ENCODE assay signal across 8 cellular contexts in genomic region chr4:56575820-56576429, GRCh38.
DNase-seq lines count a peak whose midpoint lies in the region; ATAC-seq and TF ChIP-seq lines count a peak whose summit lies in the region.

No MANE protein-coding gene starts in this region.

- no peak overlapping the region for H4K5ac ChIP-seq in mesendoderm (ENCODE audit: low read length)

- no peaks in the 10 kb centered on the region for H3K79me1 ChIP-seq in mesendoderm (ENCODE audit: low read length)

- H3K23ac ChIP-seq in mesendoderm (ENCODE audit: low read length): no peak overlapping the region

- no peaks in the 10 kb centered on the region for H4K20me1 ChIP-seq in MM.1S (ENCODE audit: insufficient read depth, low read length)

- no peaks in the 10 kb centered on the region for H3K9me3 ChIP-seq in MM.1S (replicated peaks; ENCODE audit: insufficient read depth, low read length)

- H2BK120ac ChIP-seq in mesendoderm (ENCODE audit: low read depth, low read length): no peak overlapping the region

- no peak overlapping the region for H2AK5ac ChIP-seq in mesendoderm (ENCODE audit: low read length)

- H3K4me1 ChIP-seq in MM.1S (ENCODE audit: low read length): no peaks in the 10 kb centered on the region
- no peaks in the 10 kb centered on the region for H3K4me1 ChIP-seq in mesendoderm (ENCODE audit: control insufficient read depth, low read depth, low read length)

- H3K9ac ChIP-seq in MM.1S (ENCODE audit: low read length) (no peak overlapping the region), mesendoderm (ENCODE audit: low read length) (no peak overlapping the region)

- no peak overlapping the region for H2BK15ac ChIP-seq in mesendoderm (replicated peaks; ENCODE audit: low read depth)

- H3K56ac ChIP-seq in mesendoderm (ENCODE audit: low read length): no peak overlapping the region

- no peak for ATAC-seq in HG03139 (IDR thresholded peaks at IDR 0.05; ENCODE audit: unreplicated experiment)
- no peak for ATAC-seq in GM18505 (IDR thresholded peaks at IDR 0.05; ENCODE audit: unreplicated experiment)

- H3K79me2 ChIP-seq in MM.1S (ENCODE audit: low read length): no peaks in the 10 kb centered on the region
- H3K79me2 ChIP-seq in mesendoderm (ENCODE audit: control insufficient read depth, insufficient read depth, low read length): no peaks in the 10 kb centered on the region

- no peak for TF ChIP-seq POLR2A in GM18505 (IDR thresholded peaks at IDR 0.05; ENCODE audit: borderline replicate concordance, extremely low read depth, insufficient read depth, insufficient read length)

- WGBS in mesendoderm (ENCODE audit: extremely low coverage, insufficient coverage, low lambda C conversion rate): no CpG with 5 or more reads among the region's 1 CpG

- no peak overlapping the region for H4K8ac ChIP-seq in mesendoderm (ENCODE audit: low read depth, low read length)

- no peak overlapping the region for H2AFZ ChIP-seq in MM.1S (ENCODE audit: low read length)

- no peak overlapping the region for H3K4ac ChIP-seq in mesendoderm (ENCODE audit: low read depth, low read length)

- peak; percentile 47 for TF ChIP-seq CTCF in MM.1S (IDR thresholded peaks at IDR 0.05; ENCODE audit: low read length)
- TF ChIP-seq CTCF in cardiac fibroblast (IDR thresholded peaks at IDR 0.05; ENCODE audit: low read depth, low read length): peak; percentile 49

- no peaks in the 10 kb centered on the region for H3K36me3 ChIP-seq in MM.1S (replicated peaks; ENCODE audit: insufficient read depth, low read length)
- H3K36me3 ChIP-seq in mesendoderm (ENCODE audit: control insufficient read depth, insufficient read depth, low read length): no peaks in the 10 kb centered on the region

- no peak overlapping the region for H2BK5ac ChIP-seq in mesendoderm (ENCODE audit: low read length)

- no peaks in the 10 kb centered on the region for H3K9me2 ChIP-seq in MM.1S (replicated peaks; ENCODE audit: insufficient read depth, low read length)

- H3K27ac ChIP-seq in MM.1S (ENCODE audit: low read length) (no peak overlapping the region), mesendoderm (ENCODE audit: low read depth, low read length) (no peak overlapping the region)

- H3K18ac ChIP-seq in mesendoderm (ENCODE audit: low read length): no peak overlapping the region

- H3K27me3 ChIP-seq in MM.1S (replicated peaks; ENCODE audit: insufficient read depth, low read length): no peaks in the 10 kb centered on the region
- H3K27me3 ChIP-seq in mesendoderm (ENCODE audit: insufficient read depth, low read length, poor library complexity): no peaks in the 10 kb centered on the region

- H3K4me2 ChIP-seq in MM.1S (ENCODE audit: low read depth, low read length) (no peak overlapping the region), mesendoderm (ENCODE audit: low read length) (no peak overlapping the region)

- DNase-seq in ELR (ENCODE audit: low read depth) (peak; percentile 68), MM.1S (peak; percentile 30), cardiac fibroblast (ENCODE audit: low read depth in 2 of 2) (peak; percentile 64 to 67), mesendoderm (peak; percentile 14), NCI-H187 treated with DMSO at 0.1 percent for 48 hours (lab: John Stamatoyannopoulos, UW) (no peak), GM19240 (ENCODE audit: insufficient read length, low spot score) (no peak)

- no peak overlapping the region for H3K4me3 ChIP-seq in MM.1S (ENCODE audit: low read length)
- H3K4me3 ChIP-seq in cardiac fibroblast (replicated peaks in 1 of 2; ENCODE audit: low read depth in 2 of 2, low read length in 2 of 2): no peak overlapping the region
- H3K4me3 ChIP-seq in mesendoderm (ENCODE audit: low read length): no peak overlapping the region

- no peaks in the 10 kb centered on the region for H3F3A ChIP-seq in MM.1S (ENCODE audit: insufficient read depth, low read length)

Comparison
In these comparisons a context has a peak if more than half of its experiments do, and no peak if none do; other contexts are left out.
1. DNase-seq: peak in ELR (single experiment), MM.1S (single experiment), cardiac fibroblast (2 of 2) and mesendoderm (single experiment); none in NCI-H187 treated with DMSO at 0.1 percent for 48 hours (single experiment) and GM19240 (single experiment).